8 cellular contexts compared by ENCODE assay signal in genomic region chr5:59039296-59040006, GRCh38.
DNase-seq lines count a peak whose midpoint lies in the region; ATAC-seq and TF ChIP-seq lines count a peak whose summit lies in the region.

No MANE protein-coding gene starts in this region.

- no peak for TF ChIP-seq CTCF in KMS-11 (conservative IDR thresholded peaks at IDR 0.05; ENCODE audit: low read depth, low read length)
- TF ChIP-seq CTCF in WI38 (IDR thresholded peaks at IDR 0.05; ENCODE audit: low read depth, low read length) = no peak
- TF ChIP-seq CTCF in breast epithelium (IDR thresholded peaks at IDR 0.05) = no peak

- peaks cover 0 to 2% (median 0%) of the 10 kb centered on the region in 6 donors for H3K9me3 Mint-ChIP-seq in immature natural killer cell

- no peaks in the 10 kb centered on the region for H3K9me3 ChIP-seq in breast epithelium

- no peak for TF ChIP-seq POLR2A in breast epithelium (IDR thresholded peaks at IDR 0.05)

- intact Hi-C loops in breast epithelium (cut with DNase I; ENCODE audit: low total_unique reads) = no loop called here

- peaks cover 68 to 74% of the 10 kb centered on the region in 2 donors for H3K4me1 Mint-ChIP-seq in immature natural killer cell

- peak overlapping the region; percentile 94 for H3K4me2 ChIP-seq in KMS-11

- H3K4me1 ChIP-seq in KMS-11 (ENCODE audit: low read depth, poor library complexity, severe bottlenecking) (peaks cover 51% of the 10 kb centered on the region), breast epithelium (peaks cover 0 to 3% of the 10 kb centered on the region in 2 donors)

- no peaks in the 10 kb centered on the region for H3K27me3 ChIP-seq in KMS-11 (ENCODE audit: insufficient read depth, low read depth)
- peaks cover 0 to 9% of the 10 kb centered on the region in 2 donors for H3K27me3 ChIP-seq in breast epithelium

- H3K36me3 ChIP-seq in KMS-11 (ENCODE audit: insufficient read depth) = no peaks in the 10 kb centered on the region
- no peaks in the 10 kb centered on the region for H3K36me3 ChIP-seq in breast epithelium

- H4K20me1 ChIP-seq in KMS-11 (ENCODE audit: insufficient read depth) = no peaks in the 10 kb centered on the region

- H3K27me3 Mint-ChIP-seq in immature natural killer cell (ENCODE audit: low read depth in 3 of 3) = peaks cover 2 to 24% (median 16%) of the 10 kb centered on the region in 3 donors

- H3K9ac ChIP-seq in KMS-11 = peak overlapping the region; percentile 94

- peak overlapping the region; percentile 85 to 98 (median 95) for H3K4me3 Mint-ChIP-seq in immature natural killer cell

- peak; percentile 85 for DNase-seq in EH (ENCODE audit: low read depth)
- DNase-seq in breast epithelium (ENCODE audit: low spot score in 2 of 2) = peak; percentile 26 to 56
- peak; percentile 95 to 97 (median 96) for DNase-seq in immature natural killer cell
- peak; percentile 78 for DNase-seq in stimulated activated CD4-positive, alpha-beta T cell treated with anti-CD3 and anti-CD28 coated beads, Interleukin-12 subunit alpha, Interleukin-12 subunit beta, amount 100 ng/mL, for 4 hours
- no peak for DNase-seq in DMS114 treated with DMSO at 0.1 percent for 48 hours (lab: John Stamatoyannopoulos, UW; ENCODE audit: unreplicated experiment)

- H3K79me2 ChIP-seq in KMS-11 (ENCODE audit: insufficient read depth, low read depth) = peaks cover 81% of the 10 kb centered on the region

- peak overlapping the region; percentile 45 for H2AFZ ChIP-seq in KMS-11 (ENCODE audit: low read depth)

- no peaks in the 10 kb centered on the region for H3K36me3 Mint-ChIP-seq in immature natural killer cell

- H3K27ac ChIP-seq in KMS-11 (peak overlapping the region; percentile 94), breast epithelium (peak overlapping the region; percentile 34 to 73)

- H3K27ac Mint-ChIP-seq in immature natural killer cell = peak overlapping the region; percentile 92 to 99 (median 97)

- no peak overlapping the region for H3K4me3 ChIP-seq in KMS-11 (IDR thresholded peaks at IDR 0.05; ENCODE audit: insufficient read depth, low read depth, low read length)
- H3K4me3 ChIP-seq in WI38 (ENCODE audit: low read depth, low read length) = peak overlapping the region; percentile 79
- H3K4me3 ChIP-seq in breast epithelium = peak overlapping the region; percentile 65 to 87 (median 67)

- ATAC-seq in GM21717 (IDR thresholded peaks at IDR 0.05; ENCODE audit: unreplicated experiment) = peak; percentile 68
